21 cellular contexts compared by ENCODE assay signal in the genomic region with DNA sequence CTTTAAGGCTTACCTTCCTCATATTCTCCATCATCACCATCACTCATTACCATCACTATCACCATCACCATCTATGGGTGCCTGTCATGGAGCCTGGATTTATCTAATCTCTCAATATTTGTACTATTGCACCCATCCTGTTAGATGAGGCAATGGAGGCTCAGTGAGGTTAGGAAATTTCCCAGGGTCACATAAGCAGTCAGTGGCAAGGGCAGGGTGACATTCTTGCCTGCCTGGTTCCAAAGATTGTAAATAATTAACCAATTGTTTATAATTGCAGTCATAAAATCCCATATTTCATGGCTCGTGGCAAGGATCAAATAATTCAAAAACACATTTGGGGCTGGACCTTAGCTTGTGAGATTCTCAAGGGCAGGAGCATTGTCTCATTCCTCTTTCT. TPM values are rescaled to one million over a fixed set of nuclear protein-coding genes. Genes with fewer than 3 reads are reported as not detected.
DNase-seq lines count a peak whose midpoint lies in the region; ATAC-seq, FAIRE-seq and TF ChIP-seq lines count a peak whose summit lies in the region.
"Had no signal": no experiment of that assay in that cellular context is flagged by ENCODE, and none has a peak within 500 bp of the region (broad histone marks: within the 10 kb centered on the region; RNA-seq: fewer than 3 reads in every experiment).

No MANE protein-coding gene starts in this region.

- TF ChIP-seq RAD21 in HCT116 (IDR thresholded peaks at IDR 0.05; ENCODE audit: low read depth), result no peak
- no peak for TF ChIP-seq RAD21 in HepG2 (CRISPR knock-in tag; IDR thresholded peaks at IDR 0.05)

- DNase-seq in HCT116 (ENCODE audit: low read depth, low spot score) (no peak), RWPE2 (ENCODE audit: low spot score) (no peak), HepG2 (ENCODE audit: low spot score) (peak; percentile 39), Peyer's patch (no peak), foreskin melanocyte (no peak)
- DNase-seq in effector memory CD4-positive, alpha-beta T cell, result no peak
- DNase-seq: activated CD4-positive, alpha-beta T cell treated with anti-CD3 and anti-CD28 coated beads for 36 hours; activated naive CD4-positive, alpha-beta T cell treated with anti-CD3 and anti-CD28 coated beads, Interleukin-2, amount 50 U/mL, for 16 hours; activated T-cell treated with anti-CD3 and anti-CD28 coated beads, Interleukin-2, amount 50 U/mL, for 72 hours; anterior cingulate cortex; GOT3; midbrain; NCI-H1092 treated with DMSO at 0.1 percent for 48 hours; NCI-H510A; stimulated activated CD4-positive, alpha-beta T cell treated with anti-CD3 and anti-CD28 coated beads, Interleukin-2, amount 100 ng/mL, for 48 hours had no signal

- whole genome bisulfite sequencing in HepG2 (ENCODE audit: low lambda C conversion rate), result 0% methylated on average over 1 of the region's 1 CpG

- no peak for TF ChIP-seq POLR2A in HCT116 (IDR thresholded peaks at IDR 0.05; ENCODE audit: borderline replicate concordance, extremely low read depth, insufficient read depth, insufficient read length)
- no peak for TF ChIP-seq POLR2A in HepG2 (IDR thresholded peaks at IDR 0.05; ENCODE audit: insufficient read depth in 1 of 2, low read depth in 2 of 2, low read length in 2 of 2)
- TF ChIP-seq POLR2A in Peyer's patch (IDR thresholded peaks at IDR 0.05), result no peak

- H3K36me3 ChIP-seq in HCT116 (ENCODE audit: control insufficient read depth in 1 of 2, insufficient read depth in 2 of 2, low read length in 2 of 2), result no peaks in the 10 kb centered on the region
- no peaks in the 10 kb centered on the region for H3K36me3 ChIP-seq in RWPE2 (ENCODE audit: low read depth)
- H3K36me3 ChIP-seq in HepG2 (replicated peaks in 1 of 2; ENCODE audit: control insufficient read depth in 1 of 2, insufficient read depth in 2 of 2, low read length in 2 of 2), result no peaks in the 10 kb centered on the region
- H3K36me3 ChIP-seq in subcutaneous abdominal adipose tissue (ENCODE audit: control insufficient read depth in 5 of 5, insufficient read depth in 5 of 5, low read length in 5 of 5), result peaks cover 4 to 26% (median 16%) of the 10 kb centered on the region in 5 donors
- no peaks in the 10 kb centered on the region for H3K36me3 ChIP-seq in Peyer's patch
- H3K36me3 ChIP-seq in effector memory CD4-positive, alpha-beta T cell (ENCODE audit: control insufficient read depth, insufficient read depth, low read length), result no peaks in the 10 kb centered on the region

- no peak for TF ChIP-seq EP300 in HepG2 (IDR thresholded peaks at IDR 0.05; ENCODE audit: low read depth in 2 of 2, low read length in 2 of 2)
- TF ChIP-seq EP300 in HepG2 (CRISPR knock-in tag; IDR thresholded peaks at IDR 0.05; ENCODE audit: borderline replicate concordance), result no peak

- H4K20me1 ChIP-seq in HCT116 (ENCODE audit: insufficient read depth) (no peaks in the 10 kb centered on the region), HepG2 (ENCODE audit: insufficient read depth, low read length) (no peaks in the 10 kb centered on the region)

- H3K4me3 ChIP-seq in HCT116 (replicated peaks in 1 of 2; ENCODE audit: low read depth in 1 of 2, low read length in 2 of 2) (no peak overlapping the region), RWPE2 (ENCODE audit: severe bottlenecking) (no peak overlapping the region), HepG2 (replicated peaks in 1 of 3; ENCODE audit: insufficient read depth in 1 of 3, low read depth in 2 of 3, low read length in 3 of 3) (no peak overlapping the region), subcutaneous abdominal adipose tissue (ENCODE audit: low read depth in 1 of 5, low read length in 5 of 5) (no peak overlapping the region), Peyer's patch (no peak overlapping the region)
- H3K4me3 ChIP-seq in effector memory CD4-positive, alpha-beta T cell (ENCODE audit: insufficient read depth, low read depth, low read length, poor library complexity, severe bottlenecking), result no peak overlapping the region
- H3K4me3 ChIP-seq: skin epidermis, tibial nerve had no signal

- no peaks in the 10 kb centered on the region for H3K9me2 ChIP-seq in HCT116 (ENCODE audit: insufficient read depth)

- ATAC-seq in HCT116 (no peak), RWPE2 (ENCODE audit: low read depth) (no peak), HepG2 (peak; percentile 58)
- ATAC-seq: activated CD4-positive, alpha-beta T cell treated with anti-CD3 and anti-CD28 coated beads for 36 hours; activated T-cell treated with anti-CD3 and anti-CD28 coated beads, Interleukin-2, amount 50 U/mL, for 72 hours; esophagus mucosa had no signal

- in situ Hi-C loops in HepG2 (cut with HindIII; ENCODE audit: extremely low pct_ligation_motif_present, low pct_unique_long_range_greater_than_20kb), result no loop called here

- no peak overlapping the region for H2AFZ ChIP-seq in HCT116 (ENCODE audit: low read depth, low read length, poor library complexity, severe bottlenecking)
- no peak overlapping the region for H2AFZ ChIP-seq in HepG2 (ENCODE audit: low read length)

- POLR2A ChIA-PET in HCT116 (lab: Charles Lee), result no interaction called here
- POLR2A ChIA-PET in HepG2 (lab: Yijun Ruan, JAX), result no interaction called here

- peaks cover 14 to 39% of the 10 kb centered on the region in 2 experiments for H3K4me1 ChIP-seq in HCT116 (ENCODE audit: control insufficient read depth in 1 of 2, insufficient read depth in 2 of 2, low read length in 2 of 2)
- H3K4me1 ChIP-seq in RWPE2 (ENCODE audit: insufficient read depth, poor library complexity, severe bottlenecking), result peaks cover 33% of the 10 kb centered on the region
- peaks cover 12% of the 10 kb centered on the region; the same call in 1 of the 2 replicates for H3K4me1 ChIP-seq in HepG2 (ENCODE audit: insufficient read depth, low read length)
- H3K4me1 ChIP-seq in subcutaneous abdominal adipose tissue (ENCODE audit: control insufficient read depth in 5 of 5, insufficient read depth in 5 of 5, low read length in 5 of 5), result peaks cover 5 to 57% (median 44%) of the 10 kb centered on the region in 5 donors
- peaks cover 0 to 23% (median 2%) of the 10 kb centered on the region in 4 donors for H3K4me1 ChIP-seq in Peyer's patch
- no peaks in the 10 kb centered on the region for H3K4me1 ChIP-seq in effector memory CD4-positive, alpha-beta T cell (ENCODE audit: control insufficient read depth, insufficient read depth, low read length, poor library complexity, severe bottlenecking)

- H3K27ac ChIP-seq in HCT116 (ENCODE audit: low read depth, low read length) (no peak overlapping the region), RWPE2 (ENCODE audit: poor library complexity, severe bottlenecking) (peak overlapping the region; percentile 94), HepG2 (ENCODE audit: extremely low read length, insufficient read depth, low read length) (no peak overlapping the region), subcutaneous abdominal adipose tissue (ENCODE audit: low read depth, low read length) (peak overlapping the region; percentile 91), Peyer's patch (peak overlapping the region in 2 of 4 donors; percentile 49 to 50)
- no peak overlapping the region for H3K27ac ChIP-seq in effector memory CD4-positive, alpha-beta T cell (ENCODE audit: insufficient read depth, low read length, poor library complexity, severe bottlenecking)
- H3K27ac ChIP-seq: KMS-11 had no signal

- CTCF ChIA-PET in HCT116 (lab: Charles Lee), result no interaction called here
- CTCF ChIA-PET in HepG2 (lab: Yijun Ruan, JAX; ENCODE audit: low intra/inter-chr PET ratio, low total read pairs), result no interaction called here

- no peaks in the 10 kb centered on the region for H3K79me2 ChIP-seq in HCT116 (ENCODE audit: insufficient read depth, low read length)
- H3K79me2 ChIP-seq in HepG2 (ENCODE audit: insufficient read depth, low read length), result no peaks in the 10 kb centered on the region

- TF ChIP-seq CTCF in HCT116 (IDR thresholded peaks at IDR 0.05 in 2 of 3, conservative IDR thresholded peaks at IDR 0.05 in 1 of 3; ENCODE audit: borderline replicate concordance in 1 of 3, insufficient read depth in 1 of 3, low read depth in 2 of 3, low read length in 2 of 3) (no peak), RWPE2 (IDR thresholded peaks at IDR 0.05; ENCODE audit: poor library complexity, severe bottlenecking) (no peak), HepG2 (CRISPR knock-in tag; IDR thresholded peaks at IDR 0.05) (no peak), Peyer's patch (IDR thresholded peaks at IDR 0.05) (no peak)

- RAD21 ChIA-PET in HCT116 (lab: Charles Lee; ENCODE audit: low non-redundant PET in 1 of 2, low total read pairs in 2 of 2, uncharacterized antibody in 2 of 2, unreplicated experiment in 2 of 2), result no interaction called here

- peak; percentile 12 for FAIRE-seq in HepG2 (lab: Jason Lieb, UNC)
- FAIRE-seq: G401.6 had no signal

- H3K9me3 ChIP-seq in HCT116 (ENCODE audit: control insufficient read depth in 1 of 2, insufficient read depth in 1 of 2, low read depth in 1 of 2, low read length in 2 of 2) (no peaks in the 10 kb centered on the region), RWPE2 (ENCODE audit: severe bottlenecking) (peaks cover 3% of the 10 kb centered on the region), HepG2 (ENCODE audit: low read length) (no peaks in the 10 kb centered on the region), subcutaneous abdominal adipose tissue (ENCODE audit: control insufficient read depth in 5 of 5, low read length in 5 of 5) (peaks cover 2 to 14% (median 9%) of the 10 kb centered on the region in 5 donors), Peyer's patch (peaks cover 0 to 7% (median 0%) of the 10 kb centered on the region in 4 donors)
- H3K9me3 ChIP-seq in effector memory CD4-positive, alpha-beta T cell (ENCODE audit: control insufficient read depth, low read length), result no peaks in the 10 kb centered on the region

- intact Hi-C loops in HCT116 (cut with micrococcal nuclease), result no loop called here
- intact Hi-C loops in HepG2 (cut with micrococcal nuclease; ENCODE audit: unreplicated experiment), result no loop called here

- BruUV-seq in HCT116 (replicated peaks; lab: Mats Ljungman, UMichigan) (no TSS peak), HepG2 (replicated peaks; lab: Mats Ljungman, UMichigan) (no TSS peak)

- peak overlapping the region; percentile 81; the same call in 1 of the 2 replicates for H3K4me2 ChIP-seq in HCT116 (ENCODE audit: low read length)
- no peak overlapping the region for H3K4me2 ChIP-seq in HepG2 (ENCODE audit: low read depth, low read length)
- H3K4me2 ChIP-seq: KMS-11 had no signal

- H3K27me3 ChIP-seq in HCT116 (ENCODE audit: insufficient read depth, low read length) (no peaks in the 10 kb centered on the region), RWPE2 (ENCODE audit: insufficient read depth, poor library complexity, severe bottlenecking) (no peaks in the 10 kb centered on the region), HepG2 (ENCODE audit: control insufficient read depth in 1 of 2, insufficient read depth in 2 of 2, low read length in 2 of 2) (peaks cover 3 to 20% of the 10 kb centered on the region in 2 experiments), subcutaneous abdominal adipose tissue (ENCODE audit: control insufficient read depth in 5 of 5, insufficient read depth in 4 of 5, low read length in 5 of 5) (no peaks in the 10 kb centered on the region), Peyer's patch (no peaks in the 10 kb centered on the region)
- peaks cover 2% of the 10 kb centered on the region for H3K27me3 ChIP-seq in effector memory CD4-positive, alpha-beta T cell (replicated peaks; ENCODE audit: control insufficient read depth, insufficient read depth, low read length, poor library complexity, severe bottlenecking)
- H3K27me3 ChIP-seq: tibial nerve had no signal

- H3K9ac ChIP-seq in HCT116 (ENCODE audit: low read length) (no peak overlapping the region), HepG2 (ENCODE audit: insufficient read depth, low read depth, low read length) (no peak overlapping the region), subcutaneous abdominal adipose tissue (ENCODE audit: low read length in 5 of 5) (peak overlapping the region in 1 of 5 donors; percentile 4)
- H3K9ac ChIP-seq: KMS-11 had no signal

RNA-seq across cellular contexts. Expression of a gene that starts 55.2 kb away (rescaled TPM):
- total RNA-seq in HCT116 (2021; ENCODE audit: unreplicated experiment) (6.8 TPM), HepG2 (2016; rRNA removed; fragmentation: Illumina TruSeq; extraction: Trizol) (not detected in 2 replicates), Peyer's patch (100 to 1,000 TPM in 3 of 4 donors, 10 to 100 TPM in 1; 56.1 to 180 (median 143) TPM)
- polyA plus RNA-seq in HCT116 (2012), result 9.5 and 14.7 TPM in 2 replicates
- total RNA-seq in HepG2 (2016; cell fraction: cytosol; rRNA removed; fragmentation: Illumina TruSeq; extraction: Trizol; ENCODE audit: low read depth), result not detected in 2 replicates
- total RNA-seq in HepG2 (2016; cell fraction: insoluble cytoplasmic fraction; rRNA removed; fragmentation: Illumina TruSeq; extraction: Trizol), result not detected in 2 replicates
- total RNA-seq in HepG2 (2016; cell fraction: membrane; rRNA removed; fragmentation: Illumina TruSeq; extraction: Trizol), result not detected in 2 replicates
- total RNA-seq in HepG2 (2016; cell fraction: nucleus; rRNA removed; fragmentation: Illumina TruSeq; extraction: Trizol), result not detected in 2 replicates
- not detected in 2 replicates for polyA plus RNA-seq in HepG2 (2011; rRNA removed)
- polyA plus RNA-seq in HepG2 (2011; cell fraction: cytosol; rRNA removed), result 0.08 TPM in 1 of 2 replicates, not detected in the other
- polyA plus RNA-seq in HepG2 (2011; cell fraction: nucleus; rRNA removed), result 0.09 TPM in 1 of 2 replicates, not detected in the other
- 0.04 TPM in 1 of 2 replicates, not detected in the other for polyA plus RNA-seq in HepG2 (2012)
- not detected in 2 replicates for polyA plus RNA-seq in HepG2 (2016; cell fraction: cytosol; fragmentation: Illumina TruSeq; extraction: Trizol; ENCODE audit: low read depth)
- polyA plus RNA-seq in HepG2 (2016; cell fraction: insoluble cytoplasmic fraction; fragmentation: Illumina TruSeq; extraction: Trizol; ENCODE audit: low read depth), result not detected in 2 replicates
- polyA plus RNA-seq in HepG2 (2016; cell fraction: membrane; fragmentation: Illumina TruSeq; extraction: Trizol; ENCODE audit: low read depth), result not detected in 2 replicates
- polyA plus RNA-seq in HepG2 (2016; cell fraction: nucleus; fragmentation: Illumina TruSeq; extraction: Trizol; ENCODE audit: insufficient read depth, low read depth), result not detected in 2 replicates
- polyA minus RNA-seq in HepG2 (2011; rRNA and poly(A)+ RNA removed; ENCODE audit: low replicate concordance), result 47.9 TPM in 1 of 2 replicates, not detected in the other
- 0.26 TPM in 1 of 2 replicates, not detected in the other for polyA minus RNA-seq in HepG2 (2011; cell fraction: cytosol; rRNA and poly(A)+ RNA removed)
- 0.12 and 0.52 TPM in 2 replicates for polyA minus RNA-seq in HepG2 (2011; cell fraction: nucleus; rRNA and poly(A)+ RNA removed)

Comparison
In these comparisons a context has a peak if more than half of its experiments do, and no peak if none do; other contexts are left out.
1. H3K27ac ChIP-seq: peak in RWPE2 (single experiment) and subcutaneous abdominal adipose tissue (single experiment); none in HCT116 (single experiment), HepG2 (single experiment) and effector memory CD4-positive, alpha-beta T cell (single experiment).